Comparison of ENCODE assay signal across 19 cellular contexts in genomic region chr22:23214398-23214797, GRCh38. TPM values are rescaled to one million over a fixed set of nuclear protein-coding genes. Genes with fewer than 3 reads are reported as not detected.
A peak's percentile ranks its signal among the peaks of the same experiment; 100 is the strongest.
DNase-seq lines count a peak whose midpoint lies in the region; ATAC-seq and TF ChIP-seq lines count a peak whose summit lies in the region.
"Had no signal": no experiment of that assay in that cellular context is flagged by ENCODE, and none has a peak within 500 bp of the region (broad histone marks: within the 10 kb centered on the region; RNA-seq: fewer than 3 reads in every experiment).

No MANE protein-coding gene starts in this region.

- no peak for DNase-seq in CD4-positive, alpha-beta memory T cell
- DNase-seq in activated T-helper 1 cell treated with anti-CD3 and anti-CD28 coated beads, Interleukin-12 subunit alpha, Interleukin-12 subunit beta, Interleukin-2, Interleukin-4 antibody, amounts not matched to agents 30 ng/mL and 10 ng/mL and 1 ng/mL, durations not matched to agents 14 hours and 24 hours and 36 hours (ENCODE audit: low spot score), result no peak
- no peak for DNase-seq in naive thymus-derived CD4-positive, alpha-beta T cell
- no peak for DNase-seq in amygdala (lab: John Stamatoyannopoulos, UW)
- DNase-seq in SW 1271 (lab: John Stamatoyannopoulos, UW), result no peak
- no peak for DNase-seq in testis
- DNase-seq: activated B cell treated with CpG ODN at 0.5 μM for 24 hours; activated naive CD4-positive, alpha-beta T cell treated with anti-CD3 and anti-CD28 coated beads, Interleukin-2, amount 50 U/mL, for 16 hours; activated T-cell treated with anti-CD3 and anti-CD28 coated beads, Interleukin-2, amount 50 U/mL, for 1 hour; body of pancreas; foreskin melanocyte; NCI-H1436 treated with DMSO at 0.1 percent for 48 hours; NCI-H510A; occipital lobe; retina; T1000 had no signal

- H4K20me1 ChIP-seq in BLaER1 treated with 17β-estradiol and CSF1 and Interleukin-3, amounts not matched to agents 10 nM and 100 nM, result peaks cover 28 to 100% (median 65%) of the 10 kb centered on the region in 11 experiments; a peak in 21 of 22 replicates

- intact Hi-C loops in CD4-positive, alpha-beta memory T cell (cut with micrococcal nuclease), result no loop called here
- intact Hi-C loops in activated T-helper 1 cell treated with anti-CD3 and anti-CD28 coated beads, Interleukin-12 subunit alpha, Interleukin-12 subunit beta, Interleukin-2, Interleukin-4 antibody, amounts not matched to agents 30 ng/mL and 10 ng/mL and 1 ng/mL, durations not matched to agents 14 hours and 24 hours and 36 hours (cut with micrococcal nuclease), result no loop called here
- intact Hi-C loops in naive thymus-derived CD4-positive, alpha-beta T cell (cut with micrococcal nuclease), result no loop called here
- intact Hi-C loops in testis (cut with DNase I; ENCODE audit: low total_unique reads), result no loop called here

- CTCF ChIA-PET in CD4-positive, alpha-beta memory T cell (lab: Charles Lee; ENCODE audit: partially characterized antibody), result interaction anchor here (1.3 kb wide), 1 partner anchor 59 kb away, joined by 3 read pairs; no protein-coding TSS in a partner anchor
- CTCF ChIA-PET in naive thymus-derived CD4-positive, alpha-beta T cell (lab: Charles Lee), result no interaction called here

- POLR2A ChIA-PET in CD4-positive, alpha-beta memory T cell (lab: Charles Lee; ENCODE audit: partially characterized antibody), result interaction anchor here (0.8 kb wide), 1 partner anchor 15 kb away, joined by 4 read pairs; no protein-coding TSS in a partner anchor
- POLR2A ChIA-PET in naive thymus-derived CD4-positive, alpha-beta T cell (lab: Charles Lee), result interaction anchor here (0.8 kb wide), 1 partner anchor 12 kb away, joined by 6 read pairs; no protein-coding TSS in a partner anchor

- no peaks in the 10 kb centered on the region for H3K9me3 ChIP-seq in BLaER1 treated with 17β-estradiol and CSF1 and Interleukin-3, amounts not matched to agents 10 nM and 100 nM (replicated peaks in 1 of 11)
- no peaks in the 10 kb centered on the region for H3K9me3 ChIP-seq in CD4-positive, alpha-beta memory T cell (ENCODE audit: control insufficient read depth in 1 of 2, low read length in 2 of 2)
- no peaks in the 10 kb centered on the region for H3K9me3 ChIP-seq in naive thymus-derived CD4-positive, alpha-beta T cell (ENCODE audit: control insufficient read depth in 2 of 3, low read length in 3 of 3)
- H3K9me3 ChIP-seq in testis, result no peaks in the 10 kb centered on the region
- H3K9me3 ChIP-seq: body of pancreas had no signal

- peaks cover 0 to 6% of the 10 kb centered on the region in 2 donors for H3K36me3 Mint-ChIP-seq in CD4-positive, alpha-beta memory T cell
- peaks cover 21% of the 10 kb centered on the region for H3K36me3 Mint-ChIP-seq in activated T-helper 1 cell treated with anti-CD3 and anti-CD28 coated beads, Interleukin-12 subunit alpha, Interleukin-12 subunit beta, Interleukin-2, Interleukin-4 antibody, amounts not matched to agents 30 ng/mL and 10 ng/mL and 1 ng/mL, durations not matched to agents 14 hours and 24 hours and 36 hours (ENCODE audit: low read depth)
- peaks cover 0 to 3% (median 0%) of the 10 kb centered on the region in 5 donors for H3K36me3 Mint-ChIP-seq in naive thymus-derived CD4-positive, alpha-beta T cell

- no peaks in the 10 kb centered on the region for H3K9me3 Mint-ChIP-seq in CD4-positive, alpha-beta memory T cell
- H3K9me3 Mint-ChIP-seq in activated T-helper 1 cell treated with anti-CD3 and anti-CD28 coated beads, Interleukin-12 subunit alpha, Interleukin-12 subunit beta, Interleukin-2, Interleukin-4 antibody, amounts not matched to agents 30 ng/mL and 10 ng/mL and 1 ng/mL, durations not matched to agents 14 hours and 24 hours and 36 hours, result no peaks in the 10 kb centered on the region
- peaks cover 0 to 1% (median 0%) of the 10 kb centered on the region in 11 donors for H3K9me3 Mint-ChIP-seq in naive thymus-derived CD4-positive, alpha-beta T cell
- H3K9me3 Mint-ChIP-seq: activated B cell treated with CpG ODN at 0.5 μM for 24 hours had no signal

- H3K9ac ChIP-seq in BLaER1 treated with 17β-estradiol and CSF1 and Interleukin-3, amounts not matched to agents 10 nM and 100 nM, result peak overlapping the region in 2 of 11 experiments; percentile 8 to 15; a peak in 1 of 22 replicates

- ATAC-seq in naive thymus-derived CD4-positive, alpha-beta T cell, result no peak
- ATAC-seq: HCT116, SK-N-SH treated with all-trans-retinoic acid at 6 μM for 48 hours had no signal

- H3K36me3 ChIP-seq in BLaER1 treated with 17β-estradiol and CSF1 and Interleukin-3, amounts not matched to agents 10 nM and 100 nM, result peaks cover 0 to 6% (median 0%) of the 10 kb centered on the region in 11 experiments; a peak in 3 of 22 replicates
- no peaks in the 10 kb centered on the region for H3K36me3 ChIP-seq in CD4-positive, alpha-beta memory T cell (ENCODE audit: insufficient read depth, low read length)
- no peaks in the 10 kb centered on the region for H3K36me3 ChIP-seq in naive thymus-derived CD4-positive, alpha-beta T cell (ENCODE audit: control insufficient read depth in 2 of 3, insufficient read depth in 3 of 3, low read length in 3 of 3)
- H3K36me3 ChIP-seq in testis (ENCODE audit: low read depth, missing control alignments), result no peaks in the 10 kb centered on the region

- WGBS in testis, 2 donors, result 86 to 95% methylated on average over 9 of the region's 9 CpGs

- peak overlapping the region in 4 of 11 experiments; percentile 4 to 44 (median 24); a peak in 4 of 22 replicates for H3K27ac ChIP-seq in BLaER1 treated with 17β-estradiol and CSF1 and Interleukin-3, amounts not matched to agents 10 nM and 100 nM
- H3K27ac ChIP-seq in CD4-positive, alpha-beta memory T cell (ENCODE audit: low read depth, low read length), result no peak overlapping the region
- H3K27ac ChIP-seq in naive thymus-derived CD4-positive, alpha-beta T cell (ENCODE audit: low read depth, low read length), result peak overlapping the region; percentile 16
- H3K27ac ChIP-seq in testis, result no peak overlapping the region

- H3K4me1 Mint-ChIP-seq in CD4-positive, alpha-beta memory T cell, result peaks cover 56 to 82% (median 72%) of the 10 kb centered on the region in 4 donors
- H3K4me1 Mint-ChIP-seq in activated T-helper 1 cell treated with anti-CD3 and anti-CD28 coated beads, Interleukin-12 subunit alpha, Interleukin-12 subunit beta, Interleukin-2, Interleukin-4 antibody, amounts not matched to agents 30 ng/mL and 10 ng/mL and 1 ng/mL, durations not matched to agents 14 hours and 24 hours and 36 hours (ENCODE audit: low read depth), result peaks cover 63% of the 10 kb centered on the region
- peaks cover 59 to 94% (median 83%) of the 10 kb centered on the region in 7 donors for H3K4me1 Mint-ChIP-seq in naive thymus-derived CD4-positive, alpha-beta T cell

- no peak for TF ChIP-seq POLR2A in testis (IDR thresholded peaks at IDR 0.05)

- TF ChIP-seq CTCF in testis (IDR thresholded peaks at IDR 0.05), result no peak

- peak overlapping the region in 6 of 7 donors; percentile 38 to 86 (median 66) for H3K27ac Mint-ChIP-seq in CD4-positive, alpha-beta memory T cell
- H3K27ac Mint-ChIP-seq in activated T-helper 1 cell treated with anti-CD3 and anti-CD28 coated beads, Interleukin-12 subunit alpha, Interleukin-12 subunit beta, Interleukin-2, Interleukin-4 antibody, amounts not matched to agents 30 ng/mL and 10 ng/mL and 1 ng/mL, durations not matched to agents 14 hours and 24 hours and 36 hours, result peak overlapping the region; percentile 6
- H3K27ac Mint-ChIP-seq in naive thymus-derived CD4-positive, alpha-beta T cell, result peak overlapping the region in 8 of 9 donors; percentile 34 to 96 (median 82)
- H3K27ac Mint-ChIP-seq: activated B cell treated with CpG ODN at 0.5 μM for 24 hours had no signal

- H3K4me1 ChIP-seq in BLaER1 treated with 17β-estradiol and CSF1 and Interleukin-3, amounts not matched to agents 10 nM and 100 nM, result peaks cover 43 to 100% (median 100%) of the 10 kb centered on the region in 10 experiments
- peaks cover 75% of the 10 kb centered on the region for H3K4me1 ChIP-seq in CD4-positive, alpha-beta memory T cell (ENCODE audit: insufficient read depth, low read length)
- peaks cover 8 to 46% of the 10 kb centered on the region in 2 donors for H3K4me1 ChIP-seq in naive thymus-derived CD4-positive, alpha-beta T cell (ENCODE audit: control insufficient read depth in 2 of 2, insufficient read depth in 2 of 2, low read length in 2 of 2)
- peaks cover 40% of the 10 kb centered on the region for H3K4me1 ChIP-seq in testis

- H3K27me3 Mint-ChIP-seq in CD4-positive, alpha-beta memory T cell, result no peaks in the 10 kb centered on the region
- no peaks in the 10 kb centered on the region for H3K27me3 Mint-ChIP-seq in activated T-helper 1 cell treated with anti-CD3 and anti-CD28 coated beads, Interleukin-12 subunit alpha, Interleukin-12 subunit beta, Interleukin-2, Interleukin-4 antibody, amounts not matched to agents 30 ng/mL and 10 ng/mL and 1 ng/mL, durations not matched to agents 14 hours and 24 hours and 36 hours (ENCODE audit: insufficient read depth)
- H3K27me3 Mint-ChIP-seq in naive thymus-derived CD4-positive, alpha-beta T cell, result no peaks in the 10 kb centered on the region

- peak overlapping the region in 8 of 11 experiments; percentile 43 to 100 (median 99); a peak in 17 of 22 replicates for H3K4me2 ChIP-seq in BLaER1 treated with 17β-estradiol and CSF1 and Interleukin-3, amounts not matched to agents 10 nM and 100 nM

- no peak overlapping the region for H3K4me3 ChIP-seq in BLaER1 treated with 17β-estradiol and CSF1 and Interleukin-3, amounts not matched to agents 10 nM and 100 nM
- H3K4me3 ChIP-seq in CD4-positive, alpha-beta memory T cell (ENCODE audit: low read length in 2 of 2), result no peak overlapping the region
- H3K4me3 ChIP-seq in naive thymus-derived CD4-positive, alpha-beta T cell (ENCODE audit: low read length), result no peak overlapping the region
- H3K4me3 ChIP-seq in testis, result no peak overlapping the region
- H3K4me3 ChIP-seq: body of pancreas had no signal

- no peaks in the 10 kb centered on the region for H3K27me3 ChIP-seq in BLaER1 treated with 17β-estradiol and CSF1 and Interleukin-3, amounts not matched to agents 10 nM and 100 nM
- H3K27me3 ChIP-seq in CD4-positive, alpha-beta memory T cell (ENCODE audit: insufficient read depth, low read length), result no peaks in the 10 kb centered on the region
- H3K27me3 ChIP-seq in naive thymus-derived CD4-positive, alpha-beta T cell (ENCODE audit: control insufficient read depth in 2 of 2, insufficient read depth in 2 of 2, low read length in 2 of 2), result no peaks in the 10 kb centered on the region
- H3K27me3 ChIP-seq in testis, result no peaks in the 10 kb centered on the region
- H3K27me3 ChIP-seq: body of pancreas had no signal

- no peak overlapping the region for H3K4me3 Mint-ChIP-seq in CD4-positive, alpha-beta memory T cell
- no peak overlapping the region for H3K4me3 Mint-ChIP-seq in activated T-helper 1 cell treated with anti-CD3 and anti-CD28 coated beads, Interleukin-12 subunit alpha, Interleukin-12 subunit beta, Interleukin-2, Interleukin-4 antibody, amounts not matched to agents 30 ng/mL and 10 ng/mL and 1 ng/mL, durations not matched to agents 14 hours and 24 hours and 36 hours
- H3K4me3 Mint-ChIP-seq in naive thymus-derived CD4-positive, alpha-beta T cell, result peak overlapping the region in 4 of 10 donors; percentile 2 to 83 (median 16)
- H3K4me3 Mint-ChIP-seq: activated B cell treated with CpG ODN at 0.5 μM for 24 hours had no signal

RNA-seq across cellular contexts. Expression of gene BCR, which starts 34.1 kb away (rescaled TPM):
- 10 to 100 TPM; 75.3 to 75.6 TPM for total RNA-seq in CD4-positive, alpha-beta memory T cell
- 10 to 100 TPM in 1 of 2 donors, 1 to 10 TPM in 1; 3.3 to 27.0 TPM for polyA plus RNA-seq in CD4-positive, alpha-beta memory T cell
- total RNA-seq in activated T-helper 1 cell treated with anti-CD3 and anti-CD28 coated beads, Interleukin-12 subunit alpha, Interleukin-12 subunit beta, Interleukin-2, Interleukin-4 antibody, amounts not matched to agents 30 ng/mL and 10 ng/mL and 1 ng/mL, durations not matched to agents 14 hours and 24 hours and 36 hours, result 56.8 and 62.0 TPM in 2 replicates
- 100 to 1,000 TPM in 1 of 5 experiments, 10 to 100 TPM in 4; 56.2 to 103 (median 94.3) TPM for total RNA-seq in naive thymus-derived CD4-positive, alpha-beta T cell
- 10 to 100 TPM in 1 of 2 donors, 1 to 10 TPM in 1; 6.1 to 19.1 TPM for polyA plus RNA-seq in naive thymus-derived CD4-positive, alpha-beta T cell
- 100 to 1,000 TPM; 105 to 108 TPM for total RNA-seq in testis
- polyA plus RNA-seq in testis (ENCODE audit: insufficient read depth, low read depth, low replicate concordance), result 52.5 TPM

Comparison
In these comparisons a context has a peak if more than half of its experiments do, and no peak if none do; other contexts are left out.
1. H3K27ac Mint-ChIP-seq: peak in every context shown above with its lines; median percentile 82 in naive thymus-derived CD4-positive, alpha-beta T cell; 66 in CD4-positive, alpha-beta memory T cell; 6 in activated T-helper 1 cell treated with anti-CD3 and anti-CD28 coated beads, Interleukin-12 subunit alpha, Interleukin-12 subunit beta, Interleukin-2, Interleukin-4 antibody, amounts not matched to agents 30 ng/mL and 10 ng/mL and 1 ng/mL, durations not matched to agents 14 hours and 24 hours and 36 hours.